ENCODE assay signal across 13 cellular contexts in genomic region chr12:117097159-117097558, GRCh38. TPM values are rescaled to one million over a fixed set of nuclear protein-coding genes. Genes with fewer than 3 reads are reported as not detected.
DNase-seq lines count a peak whose midpoint lies in the region; ATAC-seq, FAIRE-seq and TF ChIP-seq lines count a peak whose summit lies in the region.
"Had no signal": no experiment of that assay in that cellular context is flagged by ENCODE, and none has a peak within 500 bp of the region (broad histone marks: within the 10 kb centered on the region; RNA-seq: fewer than 3 reads in every experiment).

No MANE protein-coding gene starts in this region.

- TF ChIP-seq CTCF in lower lobe of right lung (IDR thresholded peaks at IDR 0.05) = no peak

- ATAC-seq in lower lobe of right lung = no peak
- ATAC-seq in GM18511 (IDR thresholded peaks at IDR 0.05; ENCODE audit: unreplicated experiment) = no peak

- intact Hi-C loops in lower lobe of right lung (cut with DNase I) = no loop called here

- no peaks in the 10 kb centered on the region for H3K36me3 ChIP-seq in lower lobe of right lung
- H3K36me3 ChIP-seq: SJCRH30 had no signal

- H3K27ac ChIP-seq in lower lobe of right lung = no peak overlapping the region
- H3K27ac ChIP-seq: 22Rv1, SJCRH30 had no signal

- no peaks in the 10 kb centered on the region for H3K9me3 ChIP-seq in lower lobe of right lung
- H3K9me3 ChIP-seq: SJCRH30 had no signal

- no peak for FAIRE-seq in RCC 7860 (lab: Jason Lieb, UNC)

- peaks cover 31% of the 10 kb centered on the region for H3K27me3 ChIP-seq in lower lobe of right lung (ENCODE audit: low read depth)

- H3K4me3 ChIP-seq in lower lobe of right lung = no peak overlapping the region
- H3K4me3 ChIP-seq: SJCRH30 had no signal

- DNase-seq in DMS 273 (lab: John Stamatoyannopoulos, UW; ENCODE audit: unreplicated experiment) (peak; percentile 51), DMS 273 treated with DMSO at 0.1 percent for 48 hours (lab: John Stamatoyannopoulos, UW) (no peak), DMS53 (lab: John Stamatoyannopoulos, UW) (peak; percentile 80), NCI-H82 treated with DMSO at 0.1 percent for 48 hours (lab: John Stamatoyannopoulos, UW; ENCODE audit: unreplicated experiment) (peak; percentile 11), lower lobe of right lung (peak; percentile 9), RCC 7860 (ENCODE audit: low spot score) (no peak)
- DNase-seq in activated CD4-positive, CD25-positive, alpha-beta regulatory T cell (lab: John Stamatoyannopoulos, UW) = no peak
- DNase-seq: activated CD4-positive, alpha-beta T cell treated with anti-CD3 and anti-CD28 coated beads for 1 hour; effector memory CD4-positive, alpha-beta T cell; NCI-H2029 had no signal

- H3K4me1 ChIP-seq in lower lobe of right lung = peaks cover 15% of the 10 kb centered on the region
- H3K4me1 ChIP-seq: SJCRH30 had no signal

RNA-seq across cellular contexts. Expression of gene TESC, which starts 2.1 kb away (rescaled TPM):
- 7.3 TPM for total RNA-seq in lower lobe of right lung

Comparison
In these comparisons a context has a peak if more than half of its experiments do, and no peak if none do; other contexts are left out.
1. DNase-seq: peak in DMS 273 (single experiment), DMS53 (single experiment), NCI-H82 treated with DMSO at 0.1 percent for 48 hours (single experiment) and lower lobe of right lung (single experiment); none in DMS 273 treated with DMSO at 0.1 percent for 48 hours (single experiment), activated CD4-positive, CD25-positive, alpha-beta regulatory T cell (0 of 4) and RCC 7860 (single experiment).